ENCODE assay signal across 7 cellular contexts in the genomic region with DNA sequence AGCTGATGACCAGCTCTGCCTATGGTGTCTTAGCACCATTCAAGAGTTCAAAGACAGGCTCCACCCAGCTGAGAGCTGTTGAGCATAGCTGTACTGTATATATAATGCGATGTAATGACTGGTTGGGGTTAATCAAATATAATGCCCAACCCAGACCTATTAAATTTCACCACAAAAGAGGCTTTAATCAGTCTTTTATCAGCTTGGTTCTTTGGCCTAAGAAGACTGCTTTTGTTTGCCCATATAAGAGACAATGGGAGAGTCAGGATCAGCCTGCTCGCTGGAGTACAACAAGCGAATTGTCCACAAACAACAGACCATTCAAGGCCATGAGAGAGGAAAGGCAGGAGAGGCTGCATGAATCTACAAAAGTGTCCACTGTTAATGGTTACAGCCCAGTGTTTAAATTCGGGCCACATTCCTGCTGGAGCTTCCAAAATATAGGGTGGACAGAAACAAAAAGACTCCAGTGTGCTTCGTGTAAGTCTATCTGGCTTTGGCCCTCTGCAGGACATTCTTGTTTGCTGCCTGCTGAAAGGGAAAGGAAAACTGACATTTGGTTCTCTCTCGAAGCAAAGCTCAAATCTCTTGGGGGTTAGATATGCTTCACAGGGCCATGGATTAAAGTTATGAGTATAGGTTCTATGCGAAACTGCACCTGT.
DNase-seq lines count a peak whose midpoint lies in the region; ATAC-seq, FAIRE-seq and TF ChIP-seq lines count a peak whose summit lies in the region.

No MANE protein-coding gene starts in this region.

- intact Hi-C loops in spleen (cut with DNase I; ENCODE audit: low total_unique reads): no loop called here

- peak; percentile 38 for ATAC-seq in GM19351 (IDR thresholded peaks at IDR 0.05; ENCODE audit: unreplicated experiment)
- ATAC-seq in HG03139 (IDR thresholded peaks at IDR 0.05; ENCODE audit: unreplicated experiment): peak; percentile 72

- no peak for TF ChIP-seq POLR2A in spleen (IDR thresholded peaks at IDR 0.05)
- TF ChIP-seq POLR2A in GM12892 (IDR thresholded peaks at IDR 0.05; ENCODE audit: low read depth, low read length): no peak

- DNase-seq in spleen (no peak), GM12892 (ENCODE audit: insufficient read length) (no peak), NCI-H1694 treated with DMSO at 0.1 percent for 48 hours (lab: John Stamatoyannopoulos, UW) (no peak)
- no peak for DNase-seq in activated CD4-positive, alpha-beta T cell treated with anti-CD3 and anti-CD28 coated beads, Interleukin-2, amount 50 U/mL, for 1 hour

- no peak overlapping the region for H3K4me3 ChIP-seq in spleen

- H3K27me3 ChIP-seq in spleen (replicated peaks in 1 of 7): no peaks in the 10 kb centered on the region

- H3K9me3 ChIP-seq in spleen: no peaks in the 10 kb centered on the region

- 74 to 84% (median 81%) methylated on average over 7 of the region's 7 CpGs for WGBS in spleen, 5 donors

- H3K4me1 ChIP-seq in spleen: peaks cover 3 to 48% (median 20%) of the 10 kb centered on the region in 6 donors

- peak in 6 of 11 experiments; percentile 19 to 42 (median 34) for TF ChIP-seq CTCF in spleen (IDR thresholded peaks at IDR 0.05 in 8 of 11, conservative IDR thresholded peaks at IDR 0.05 in 3 of 11)

- H3K27ac ChIP-seq in cingulate gyrus (ENCODE audit: low read depth, low read length) (peak overlapping the region; percentile 91), spleen (peak overlapping the region in 4 of 8 donors; percentile 28 to 44 (median 36))

- no peak for FAIRE-seq in GM12892 (lab: Jason Lieb, UNC)

- no peaks in the 10 kb centered on the region for H3K36me3 ChIP-seq in spleen
